Comparison of ENCODE assay signal across 12 cellular contexts in genomic region chr14:22915886-22916521, GRCh38. TPM values are rescaled to one million over a fixed set of nuclear protein-coding genes. Genes with fewer than 3 reads are reported as not detected.
DNase-seq lines count a peak whose midpoint lies in the region; TF ChIP-seq lines count a peak whose summit lies in the region.
"Had no signal": no experiment of that assay in that cellular context is flagged by ENCODE, and none has a peak within 500 bp of the region (broad histone marks: within the 10 kb centered on the region; RNA-seq: fewer than 3 reads in every experiment).

No MANE protein-coding gene starts in this region.

- no peak for DNase-seq in esophagus muscularis mucosa (ENCODE audit: extremely low spot score)
- DNase-seq in trophoblast cell: peak in 1 of 2 donors; percentile 36
- no peak for DNase-seq in HUDEP-2 (lab: John Stamatoyannopoulos, UW; ENCODE audit: unreplicated experiment in 76 of 76)
- DNase-seq in lower leg skin (ENCODE audit: low spot score in 2 of 2): no peak
- no peak for DNase-seq in A172 (ENCODE audit: low spot score)
- DNase-seq in RPMI8226: no peak
- DNase-seq: Karpas-422, midbrain, NCI-H345 had no signal

- H3K18ac ChIP-seq in trophoblast cell (ENCODE audit: low read length): no peak overlapping the region

- H3K9me2 ChIP-seq in DOHH2 (replicated peaks; ENCODE audit: control insufficient read depth, low read length) (no peaks in the 10 kb centered on the region), OCI-LY1 (ENCODE audit: low read depth, low read length) (no peaks in the 10 kb centered on the region)

- no peak overlapping the region for H4K8ac ChIP-seq in trophoblast cell (ENCODE audit: low read depth, low read length)

- no peak for TF ChIP-seq POLR2A in esophagus muscularis mucosa (IDR thresholded peaks at IDR 0.05; ENCODE audit: low read depth)
- TF ChIP-seq POLR2A in lower leg skin (IDR thresholded peaks at IDR 0.05): no peak

- no peak overlapping the region for H3K27ac ChIP-seq in DOHH2 (ENCODE audit: low read depth, low read length)
- H3K27ac ChIP-seq in OCI-LY1 (ENCODE audit: low read depth, low read length, poor library complexity, severe bottlenecking): peak overlapping the region; percentile 29
- peak overlapping the region in 3 of 4 donors; percentile 4 to 96 (median 45) for H3K27ac ChIP-seq in esophagus muscularis mucosa (replicated peaks in 1 of 4)
- H3K27ac ChIP-seq in trophoblast cell (ENCODE audit: low read depth, low read length): no peak overlapping the region

- H3K36me3 ChIP-seq in DOHH2 (ENCODE audit: control insufficient read depth, low read length) (peaks cover 69% of the 10 kb centered on the region), OCI-LY1 (ENCODE audit: insufficient read depth, low read length) (peaks cover 50% of the 10 kb centered on the region), esophagus muscularis mucosa (peaks cover 5 to 47% (median 11%) of the 10 kb centered on the region in 4 donors), trophoblast cell (ENCODE audit: control insufficient read depth in 1 of 2, insufficient read depth in 2 of 2, low read length in 2 of 2) (peaks cover 10 to 13% of the 10 kb centered on the region in 2 experiments)

- H3K4me2 ChIP-seq in DOHH2 (ENCODE audit: low read length) (peak overlapping the region; percentile 15), OCI-LY1 (ENCODE audit: low read length) (peak overlapping the region; percentile 95; the same call in 1 of the 2 replicates), trophoblast cell (ENCODE audit: low read length) (no peak overlapping the region)

- H2AFZ ChIP-seq in OCI-LY1 (ENCODE audit: low read length): no peak overlapping the region
- H2AFZ ChIP-seq in trophoblast cell (ENCODE audit: insufficient read depth, low read length, poor library complexity): no peak overlapping the region

- 79% methylated on average over 8 of the region's 8 CpGs for WGBS in esophagus muscularis mucosa
- WGBS in trophoblast cell (ENCODE audit: extremely low coverage, insufficient coverage, insufficient read length): no CpG with 5 or more reads among the region's 8 CpGs
- WGBS in lower leg skin, 2 donors: 79 to 81% methylated on average over 8 of the region's 8 CpGs

- no peak overlapping the region for H2AK5ac ChIP-seq in trophoblast cell (ENCODE audit: low read length)

- H3K27me3 ChIP-seq in DOHH2 (ENCODE audit: control insufficient read depth, low read length): no peaks in the 10 kb centered on the region
- no peaks in the 10 kb centered on the region for H3K27me3 ChIP-seq in OCI-LY1 (ENCODE audit: insufficient read depth, low read length)
- no peaks in the 10 kb centered on the region for H3K27me3 ChIP-seq in esophagus muscularis mucosa
- no peaks in the 10 kb centered on the region for H3K27me3 ChIP-seq in trophoblast cell (ENCODE audit: insufficient read depth, low read length)

- no peak overlapping the region for H2BK5ac ChIP-seq in trophoblast cell (ENCODE audit: low read depth, low read length, poor library complexity)

- TF ChIP-seq EP300 in esophagus muscularis mucosa (IDR thresholded peaks at IDR 0.05): no peak

- intact Hi-C loops in esophagus muscularis mucosa (cut with DNase I) (no loop called here), lower leg skin (cut with DNase I; ENCODE audit: low total_unique reads) (no loop called here)

- H2BK12ac ChIP-seq in trophoblast cell (ENCODE audit: low read length): no peak overlapping the region

- H3K4me3 ChIP-seq in DOHH2 (ENCODE audit: low read length) (no peak overlapping the region), OCI-LY1 (ENCODE audit: low read depth, low read length, poor library complexity, severe bottlenecking) (no peak overlapping the region), esophagus muscularis mucosa (no peak overlapping the region), trophoblast cell (ENCODE audit: low read depth, low read length) (no peak overlapping the region), lower leg skin (ENCODE audit: low read depth, poor library complexity, severe bottlenecking) (no peak overlapping the region)

- no peaks in the 10 kb centered on the region for H4K20me1 ChIP-seq in DOHH2 (ENCODE audit: control insufficient read depth, insufficient read depth, low read depth, low read length)
- no peaks in the 10 kb centered on the region for H4K20me1 ChIP-seq in OCI-LY1 (ENCODE audit: insufficient read depth, low read length)

- H3K9me3 ChIP-seq in DOHH2 (ENCODE audit: control insufficient read depth, insufficient read depth, low read length) (no peaks in the 10 kb centered on the region), OCI-LY1 (ENCODE audit: low read length) (no peaks in the 10 kb centered on the region), esophagus muscularis mucosa (no peaks in the 10 kb centered on the region), trophoblast cell (ENCODE audit: insufficient read depth, low read depth, low read length) (no peaks in the 10 kb centered on the region)

- H3K4ac ChIP-seq in trophoblast cell (ENCODE audit: low read depth, low read length): peak overlapping the region; percentile 21

- no peak overlapping the region for H4K91ac ChIP-seq in trophoblast cell (ENCODE audit: low read depth, low read length)

- H3K9ac ChIP-seq in OCI-LY1 (ENCODE audit: low read length) (peak overlapping the region; percentile 18; the same call in 1 of the 2 replicates), trophoblast cell (ENCODE audit: low read length) (no peak overlapping the region)

- H3K23ac ChIP-seq in trophoblast cell (ENCODE audit: low read length): no peak overlapping the region

- H3K79me1 ChIP-seq in trophoblast cell (ENCODE audit: low read length): peaks cover 9% of the 10 kb centered on the region

- H3K14ac ChIP-seq in trophoblast cell (ENCODE audit: low read length): no peak overlapping the region

- H3K79me2 ChIP-seq in DOHH2 (ENCODE audit: control insufficient read depth, low read length): peaks cover 75% of the 10 kb centered on the region
- H3K79me2 ChIP-seq in OCI-LY1 (ENCODE audit: insufficient read depth, low read length): peaks cover 60% of the 10 kb centered on the region
- peaks cover 4% of the 10 kb centered on the region for H3K79me2 ChIP-seq in trophoblast cell (ENCODE audit: control insufficient read depth, insufficient read depth, low read length, poor library complexity)

- H3F3A ChIP-seq in DOHH2 (ENCODE audit: control insufficient read depth, insufficient read depth) (peaks cover 21% of the 10 kb centered on the region), OCI-LY1 (ENCODE audit: insufficient read depth, low read length) (0 out of 2 replicates have a peak, but pooled peaks cover 3% of the 10 kb centered on the region)

- H2BK120ac ChIP-seq in trophoblast cell (ENCODE audit: insufficient read depth, low read length, poor library complexity): no peak overlapping the region

- H3K4me1 ChIP-seq in DOHH2 (ENCODE audit: control insufficient read depth, low read length): peaks cover 44% of the 10 kb centered on the region
- peaks cover 33% of the 10 kb centered on the region for H3K4me1 ChIP-seq in OCI-LY1 (ENCODE audit: insufficient read depth, low read length, severe bottlenecking)
- H3K4me1 ChIP-seq in esophagus muscularis mucosa: peaks cover 23 to 60% (median 53%) of the 10 kb centered on the region in 4 donors
- H3K4me1 ChIP-seq in trophoblast cell (ENCODE audit: control insufficient read depth in 1 of 2, insufficient read depth in 2 of 2, low read length in 2 of 2): peaks cover 4 to 8% of the 10 kb centered on the region in 2 experiments

- TF ChIP-seq CTCF in DOHH2 (IDR thresholded peaks at IDR 0.05; ENCODE audit: low read depth, low read length, poor library complexity, severe bottlenecking) (no peak), OCI-LY1 (IDR thresholded peaks at IDR 0.05; ENCODE audit: low read length) (no peak), esophagus muscularis mucosa (IDR thresholded peaks at IDR 0.05) (no peak), lower leg skin (IDR thresholded peaks at IDR 0.05) (no peak)

- no peak overlapping the region for H4K12ac ChIP-seq in trophoblast cell (ENCODE audit: low read depth, low read length)

RNA-seq across cellular contexts. Expression of gene RBM23, which starts 2.9 kb away (rescaled TPM):
- 100 to 1,000 TPM in 2 of 4 donors, 10 to 100 TPM in 2; 52.7 to 229 (median 102) TPM for total RNA-seq in esophagus muscularis mucosa
- polyA plus RNA-seq in trophoblast cell (2013): 58.8 and 61.4 TPM in 2 replicates
- total RNA-seq in lower leg skin: 100 to 1,000 TPM in 2 of 4 donors, 10 to 100 TPM in 2; 71.2 to 202 (median 105) TPM
- total RNA-seq in A172 (2014; rRNA removed; shearing (Covaris generic)): 56.8 and 64.1 TPM in 2 replicates

RNA-seq across cellular contexts. Expression of gene PRMT5, which starts 13.2 kb away (rescaled TPM):
- total RNA-seq in esophagus muscularis mucosa (10 to 100 TPM; 35.5 to 51.0 (median 44.8) TPM), lower leg skin (10 to 100 TPM; 42.9 to 53.2 (median 48.3) TPM)
- 58.2 and 61.0 TPM in 2 replicates for polyA plus RNA-seq in trophoblast cell (2013)
- 38.6 and 181 TPM in 2 replicates for total RNA-seq in A172 (2014; rRNA removed; shearing (Covaris generic))

RNA-seq across cellular contexts. Expression of gene REM2, which starts 33.0 kb away (rescaled TPM):
- total RNA-seq in esophagus muscularis mucosa: under 1 TPM; 0.26 to 0.66 (median 0.38) TPM
- polyA plus RNA-seq in trophoblast cell (2013): 0.72 and 0.82 TPM in 2 replicates
- total RNA-seq in lower leg skin: 1 to 10 TPM in 2 of 4 donors, under 1 TPM in 2; 0.52 to 2.5 (median 1.5) TPM
- total RNA-seq in A172 (2014; rRNA removed; shearing (Covaris generic)): not detected in 2 replicates
- total RNA-seq: glomerular endothelial cell had no signal

RNA-seq across cellular contexts. Expression of gene HAUS4, which starts 40.9 kb away (rescaled TPM):
- 10 to 100 TPM; 31.7 to 46.8 (median 39.1) TPM for total RNA-seq in esophagus muscularis mucosa
- 29.6 and 29.8 TPM in 2 replicates for polyA plus RNA-seq in trophoblast cell (2013)
- 10 to 100 TPM; 52.3 to 74.4 (median 61.9) TPM for total RNA-seq in lower leg skin
- total RNA-seq in A172 (2014; rRNA removed; shearing (Covaris generic)): 39.8 and 46.9 TPM in 2 replicates

RNA-seq across cellular contexts. Expression of gene LRP10, which starts 44.5 kb away (rescaled TPM):
- total RNA-seq in esophagus muscularis mucosa: 100 to 1,000 TPM; 111 to 279 (median 197) TPM
- 32.8 and 36.9 TPM in 2 replicates for polyA plus RNA-seq in trophoblast cell (2013)
- total RNA-seq in lower leg skin: 100 to 1,000 TPM; 148 to 209 (median 167) TPM
- total RNA-seq in A172 (2014; rRNA removed; shearing (Covaris generic)): 28.7 and 38.7 TPM in 2 replicates

Comparison
In these comparisons a context has a peak if more than half of its experiments do, and no peak if none do; other contexts are left out.
1. H3K27ac ChIP-seq: peak in OCI-LY1 (single experiment) and esophagus muscularis mucosa (3 of 4); none in DOHH2 (single experiment) and trophoblast cell (single experiment).